Comparison of ENCODE assay signal across 1 cellular context in genomic region chr14:72925815-72926291, GRCh38.
TF ChIP-seq lines count a peak whose summit lies in the region.

No MANE protein-coding gene starts in this region.

TF ChIP-seq in K562, 482 proteins besides CTCF, POLR2A, EP300 and RAD21 (continues in another document):
- TF ChIP-seq VEZF1 (CRISPR knock-in tag; IDR thresholded peaks at IDR 0.05) (peak; percentile 73), FOXJ2 (tag; IDR thresholded peaks at IDR 0.05) (no peak), POLR2B (IDR thresholded peaks at IDR 0.05; ENCODE audit: low read depth, partially characterized antibody) (peak; percentile 72), ZBTB1 (CRISPR knock-in tag; IDR thresholded peaks at IDR 0.05; ENCODE audit: borderline replicate concordance, low read depth) (peak; percentile 34; the same call in 1 of the 2 replicates), SUPT5H (IDR thresholded peaks at IDR 0.05) (peak; percentile 57), MTF1 (CRISPR knock-in tag; IDR thresholded peaks at IDR 0.05; ENCODE audit: borderline replicate concordance) (no peak), HMG20B (CRISPR knock-in tag; IDR thresholded peaks at IDR 0.05) (no peak), GABPB1 (CRISPR knock-in tag; IDR thresholded peaks at IDR 0.05) (peak; percentile 12; the same call in 1 of the 2 replicates), SMARCE1 (IDR thresholded peaks at IDR 0.05) (peak; percentile 31; the same call in 1 of the 2 replicates), AFF4 (CRISPR knock-in tag; IDR thresholded peaks at IDR 0.05) (0 out of 2 replicates have a peak, but pooled peaks have one; percentile 70), NCOA2 (IDR thresholded peaks at IDR 0.05; ENCODE audit: partially characterized antibody in 2 of 2) (no peak), SMARCC2 (IDR thresholded peaks at IDR 0.05; ENCODE audit: low read depth) (no peak), RBFOX2 (IDR thresholded peaks at IDR 0.05; ENCODE audit: low read depth, low read length) (peak; percentile 54), RBBP5 (IDR thresholded peaks at IDR 0.05; ENCODE audit: borderline replicate concordance, insufficient read depth, low read length, poor library complexity, severe bottlenecking) (peak; percentile 48), ZBTB43 (CRISPR knock-in tag; IDR thresholded peaks at IDR 0.05) (no peak), KDM4B (IDR thresholded peaks at IDR 0.05; ENCODE audit: borderline replicate concordance in 2 of 2, low read depth in 1 of 2) (no peak), BCOR (IDR thresholded peaks at IDR 0.05) (0 out of 2 replicates have a peak, but pooled peaks have one; percentile 17), FOXP4 (CRISPR knock-in tag; IDR thresholded peaks at IDR 0.05; ENCODE audit: borderline replicate concordance) (no peak), ZBTB7A (IDR thresholded peaks at IDR 0.05; ENCODE audit: borderline replicate concordance, control insufficient read depth, low read depth, low read length) (peak; percentile 95), PHF20 (IDR thresholded peaks at IDR 0.05; ENCODE audit: partially characterized antibody) (peak; percentile 13), ZNF77 (CRISPR knock-in tag; IDR thresholded peaks at IDR 0.05) (no peak), MLLT1 (IDR thresholded peaks at IDR 0.05) (peak in 1 of 2 experiments; percentile 44; a peak in 1 of 4 replicates), KDM5B (IDR thresholded peaks at IDR 0.05; ENCODE audit: insufficient replicate concordance, low read depth, low read length) (peak; percentile 63), FOXA3 (CRISPR knock-in tag; conservative IDR thresholded peaks at IDR 0.05 in 1 of 2, IDR thresholded peaks at IDR 0.05 in 1 of 2) (0 out of 4 replicates have a peak, but pooled peaks of 1 of the 2 experiments have one; percentile 47), EGR1 (conservative IDR thresholded peaks at IDR 0.05) (peak; percentile 67), NFIC (IDR thresholded peaks at IDR 0.05) (0 out of 2 replicates have a peak, but pooled peaks have one; percentile 17), E2F6 (IDR thresholded peaks at IDR 0.05; ENCODE audit: borderline replicate concordance in 1 of 2, extremely low read depth in 1 of 2, insufficient read depth in 1 of 2, insufficient read length in 1 of 2, low read depth in 1 of 2, low read length in 1 of 2, poor library complexity in 1 of 2, severe bottlenecking in 1 of 2) (peak in 1 of 2 experiments; percentile 62), FOXP1 (CRISPR knock-in tag; IDR thresholded peaks at IDR 0.05) (peak; percentile 62; the same call in 1 of the 2 replicates), RERE (CRISPR knock-in tag; IDR thresholded peaks at IDR 0.05; ENCODE audit: borderline replicate concordance) (0 out of 2 replicates have a peak, but pooled peaks have one; percentile 43), ZBTB11 (CRISPR knock-in tag; IDR thresholded peaks at IDR 0.05) (peak in 1 of 3 experiments; percentile 11; a peak in 1 of 6 replicates), THAP12 (CRISPR knock-in tag; IDR thresholded peaks at IDR 0.05) (0 out of 2 replicates have a peak, but pooled peaks have one; percentile 13), PHF8 (IDR thresholded peaks at IDR 0.05; ENCODE audit: borderline replicate concordance, low read length) (peak; percentile 48; the same call in 1 of the 2 replicates)
